17 cellular contexts compared by ENCODE assay signal in genomic region chr3:13158441-13158840, GRCh38.
DNase-seq lines count a peak whose midpoint lies in the region; ATAC-seq and TF ChIP-seq lines count a peak whose summit lies in the region.
"Had no signal": no experiment of that assay in that cellular context is flagged by ENCODE, and none has a peak within 500 bp of the region (broad histone marks: within the 10 kb centered on the region; RNA-seq: fewer than 3 reads in every experiment).

No MANE protein-coding gene starts in this region.

- H3K9me3 ChIP-seq in heart right ventricle (peaks cover 0 to 26% (median 15%) of the 10 kb centered on the region in 11 donors), endodermal cell (ENCODE audit: control insufficient read depth, low read length) (peaks cover 29% of the 10 kb centered on the region), sigmoid colon (peaks cover 0 to 10% (median 2%) of the 10 kb centered on the region in 4 donors), upper lobe of right lung (peaks cover 6% of the 10 kb centered on the region)

- no peak for TF ChIP-seq POLR2A in sigmoid colon (IDR thresholded peaks at IDR 0.05)

- peaks cover 33% of the 10 kb centered on the region for H3K4me1 Mint-ChIP-seq in endodermal cell
- H3K4me1 Mint-ChIP-seq: CD4-positive, alpha-beta memory T cell had no signal

- H3K27me3 ChIP-seq in heart right ventricle (peaks cover 0 to 11% (median 0%) of the 10 kb centered on the region in 7 donors), endodermal cell (ENCODE audit: control insufficient read depth, insufficient read depth, low read length, poor library complexity, severe bottlenecking) (no peaks in the 10 kb centered on the region), sigmoid colon (no peaks in the 10 kb centered on the region), upper lobe of right lung (no peaks in the 10 kb centered on the region)

- WGBS in heart right ventricle, 2 donors = 79 to 80% methylated on average over 9 of the region's 9 CpGs
- WGBS in endodermal cell (ENCODE audit: insufficient coverage in 1 of 2, insufficient read length in 1 of 2), 2 experiments = 78 to 84% methylated on average over 5 to 9 of the region's 9 CpGs
- WGBS in sigmoid colon, 2 donors = 68 to 82% methylated on average over 9 of the region's 9 CpGs

- H3K36me3 ChIP-seq in heart right ventricle (peaks cover 0 to 4% (median 0%) of the 10 kb centered on the region in 9 donors), endodermal cell (ENCODE audit: control insufficient read depth, insufficient read depth, low read length) (no peaks in the 10 kb centered on the region), sigmoid colon (no peaks in the 10 kb centered on the region), upper lobe of right lung (no peaks in the 10 kb centered on the region)
- H3K36me3 ChIP-seq: HAP-1 had no signal

- no peak for TF ChIP-seq EP300 in sigmoid colon (IDR thresholded peaks at IDR 0.05)

- TF ChIP-seq CTCF in heart right ventricle (IDR thresholded peaks at IDR 0.05) = no peak
- no peak for TF ChIP-seq CTCF in endodermal cell (conservative IDR thresholded peaks at IDR 0.05)
- no peak for TF ChIP-seq CTCF in sigmoid colon (IDR thresholded peaks at IDR 0.05)
- TF ChIP-seq CTCF in upper lobe of right lung (IDR thresholded peaks at IDR 0.05) = no peak

- H3K9ac ChIP-seq in endodermal cell (ENCODE audit: extremely low read depth, low read length, poor library complexity, severe bottlenecking) = no peak overlapping the region

- H3K4me3 ChIP-seq in heart right ventricle = no peak overlapping the region
- H3K4me3 ChIP-seq in endodermal cell (ENCODE audit: low read length) = no peak overlapping the region
- H3K4me3 ChIP-seq in sigmoid colon = no peak overlapping the region
- no peak overlapping the region for H3K4me3 ChIP-seq in upper lobe of right lung
- H3K4me3 ChIP-seq: GM23338, HAP-1 had no signal

- ATAC-seq in Right ventricle myocardium inferior (no peak), heart right ventricle (no peak), upper lobe of right lung (no peak), HG02885 (IDR thresholded peaks at IDR 0.05; ENCODE audit: poor library complexity, unreplicated experiment) (no peak), HG02852 (IDR thresholded peaks at IDR 0.05; ENCODE audit: unreplicated experiment) (no peak)
- ATAC-seq: GM23338 had no signal

- H3K27ac ChIP-seq in heart right ventricle = no peak overlapping the region
- H3K27ac ChIP-seq in endodermal cell (ENCODE audit: low read depth, low read length) = peak overlapping the region; percentile 19
- H3K27ac ChIP-seq in sigmoid colon = no peak overlapping the region
- no peak overlapping the region for H3K27ac ChIP-seq in upper lobe of right lung

- no peaks in the 10 kb centered on the region for H3K27me3 Mint-ChIP-seq in endodermal cell (ENCODE audit: insufficient read depth)

- H3K4me1 ChIP-seq in heart right ventricle (no peaks in the 10 kb centered on the region), endodermal cell (ENCODE audit: control insufficient read depth, insufficient read depth, low read length) (peaks cover 8% of the 10 kb centered on the region), sigmoid colon (no peaks in the 10 kb centered on the region), upper lobe of right lung (no peaks in the 10 kb centered on the region)
- H3K4me1 ChIP-seq: HAP-1 had no signal

- peaks cover 4% of the 10 kb centered on the region for H3K36me3 Mint-ChIP-seq in endodermal cell (ENCODE audit: low read depth)
- H3K36me3 Mint-ChIP-seq: CD4-positive, alpha-beta memory T cell had no signal

- intact Hi-C loops in Right ventricle myocardium inferior (cut with DNase I) (no loop called here), heart right ventricle (cut with DNase I) (no loop called here), sigmoid colon (cut with DNase I) (no loop called here), upper lobe of right lung (cut with DNase I) (no loop called here)

- DNase-seq in Right ventricle myocardium inferior (ENCODE audit: missing footprints) (peak; percentile 28), heart right ventricle (no peak), endodermal cell (no peak), sigmoid colon (peak; percentile 15), upper lobe of right lung (peak; percentile 21), midbrain (lab: John Stamatoyannopoulos, UW) (no peak)
- DNase-seq: Calu3; CD4-positive, alpha-beta memory T cell; COR-L47; DMS53; DMS79 treated with DMSO at 0.1 percent for 48 hours; GF-D8; HFFc6 had no signal

- H3K27ac Mint-ChIP-seq in endodermal cell = peak overlapping the region; percentile 87
- H3K27ac Mint-ChIP-seq: CD4-positive, alpha-beta memory T cell; GM23338; HFFc6 had no signal

- H3K4me3 Mint-ChIP-seq in endodermal cell = no peak overlapping the region
- H3K4me3 Mint-ChIP-seq: CD4-positive, alpha-beta memory T cell; GM23338; HFFc6 had no signal

- peaks cover 28% of the 10 kb centered on the region for H3K9me3 Mint-ChIP-seq in endodermal cell

Comparison
In these comparisons a context has a peak if more than half of its experiments do, and no peak if none do; other contexts are left out.
1. DNase-seq: peak in Right ventricle myocardium inferior (single experiment), sigmoid colon (single experiment) and upper lobe of right lung (single experiment); none in heart right ventricle (0 of 2), endodermal cell (single experiment) and midbrain (single experiment).